13 cellular contexts compared by ENCODE assay signal in the genomic region with DNA sequence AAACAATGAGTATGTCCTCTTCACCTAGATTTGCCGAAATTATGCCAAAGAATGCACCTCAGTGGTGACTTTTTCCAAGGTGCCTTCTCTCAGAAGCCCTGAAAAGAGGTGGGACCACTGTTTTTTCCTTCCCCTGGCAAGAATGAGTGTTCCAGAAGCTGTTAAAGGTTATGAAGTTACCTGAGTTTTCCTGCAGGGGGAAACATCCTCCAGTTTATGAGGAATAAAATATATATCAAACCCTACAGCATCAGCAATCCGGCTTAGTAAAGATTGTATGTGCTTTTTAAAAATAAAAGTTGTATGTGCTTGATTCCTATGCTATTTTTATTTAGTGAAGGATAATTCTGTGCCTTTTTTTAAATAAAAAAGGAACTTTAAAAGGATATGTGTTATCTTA.
DNase-seq lines count a peak whose midpoint lies in the region; ATAC-seq and TF ChIP-seq lines count a peak whose summit lies in the region.
"Had no signal": no experiment of that assay in that cellular context is flagged by ENCODE, and none has a peak within 500 bp of the region (broad histone marks: within the 10 kb centered on the region; RNA-seq: fewer than 3 reads in every experiment).

No MANE protein-coding gene starts in this region.

- DNase-seq in DMS53 (lab: John Stamatoyannopoulos, UW) (peak; percentile 64), kidney glomerular epithelial cell (lab: John Stamatoyannopoulos, UW) (peak; percentile 46), NCI-H187 treated with DMSO at 0.1 percent for 48 hours (lab: John Stamatoyannopoulos, UW) (no peak), NCI-H2029 treated with DMSO at 0.1 percent for 48 hours (lab: John Stamatoyannopoulos, UW) (no peak)
- DNase-seq: activated naive CD4-positive, alpha-beta T cell treated with anti-CD3 and anti-CD28 coated beads, Interleukin-2, amount 50 U/mL, for 16 hours; GF-D8; NK-92 treated with Interleukin-12 subunit alpha and Interleukin-12 subunit beta, amount 100 ng/mL, for 24 hours; stimulated activated naive CD4-positive, alpha-beta T cell treated with Interleukin-2 at 50 U/mL for 16 hours had no signal

- ATAC-seq in HG03442 (IDR thresholded peaks at IDR 0.05; ENCODE audit: unreplicated experiment) (peak; percentile 40), GM18502 (IDR thresholded peaks at IDR 0.05; ENCODE audit: poor library complexity, unreplicated experiment) (no peak), GM19397 (IDR thresholded peaks at IDR 0.05; ENCODE audit: unreplicated experiment) (no peak)
- ATAC-seq: activated CD4-positive, CD25-positive, alpha-beta regulatory T cell treated with anti-CD3 and anti-CD28 coated beads, Interleukin-2, amount 50 U/mL, for 24 hours had no signal

- no peak overlapping the region for H3K27ac ChIP-seq in VCaP

- TF ChIP-seq CTCF in VCaP (conservative IDR thresholded peaks at IDR 0.05), result peak; percentile 69

Comparison
In these comparisons a context has a peak if more than half of its experiments do, and no peak if none do; other contexts are left out.
1. DNase-seq: peak in DMS53 (single experiment) and kidney glomerular epithelial cell (single experiment); none in NCI-H187 treated with DMSO at 0.1 percent for 48 hours (single experiment) and NCI-H2029 treated with DMSO at 0.1 percent for 48 hours (single experiment).